In genomic region chr7:5045558-5046396, GRCh38 we compare ENCODE assay signal across 8 cellular contexts. TPM values are rescaled to one million over a fixed set of nuclear protein-coding genes. Genes with fewer than 3 reads are reported as not detected.
A peak's percentile ranks its signal among the peaks of the same experiment; 100 is the strongest.
DNase-seq lines count a peak whose midpoint lies in the region; ATAC-seq and TF ChIP-seq lines count a peak whose summit lies in the region.

RBAK (plus strand) TSS chr7:5045860; CDS start chr7:5048077, 2,217 bp downstream.

- H3K4me1 ChIP-seq in GM23248 (ENCODE audit: insufficient read depth) (0 out of 2 replicates have a peak, but pooled peaks cover 3% of the 10 kb centered on the region), Karpas-422 (ENCODE audit: low read length) (peaks cover 4% of the 10 kb centered on the region), fibroblast of lung (ENCODE audit: control insufficient read depth, extremely low read depth, insufficient read depth, low read length) (no peaks in the 10 kb centered on the region)
- peaks cover 4 to 7% of the 10 kb centered on the region in 2 donors for H3K4me1 ChIP-seq in naive thymus-derived CD4-positive, alpha-beta T cell (ENCODE audit: control insufficient read depth in 2 of 2, insufficient read depth in 2 of 2, low read length in 2 of 2)

- intact Hi-C loops in activated T-helper 1 cell treated with anti-CD3 and anti-CD28 coated beads, Interleukin-12 subunit alpha, Interleukin-12 subunit beta, Interleukin-2, Interleukin-4 antibody, amounts not matched to agents 30 ng/mL and 10 ng/mL and 1 ng/mL, durations not matched to agents 14 hours and 24 hours and 36 hours (cut with micrococcal nuclease): loop anchor here (1.0 to 5.0 kb wide), 4 partner anchors 71 to 377 kb away; partner anchors contain the start of genes AP5Z1, FOXK1 and TNRC18
- intact Hi-C loops in naive thymus-derived CD4-positive, alpha-beta T cell (cut with micrococcal nuclease): loop anchor here (1.0 to 5.0 kb wide), 7 partner anchors 72 to 404 kb away; partner anchors contain the start of genes AP5Z1 (in 2 of the 2), FOXK1 (in 2 of the 2) and WIPI2 (in 1 of the 2)

- peak within 1 kb of the TSS; percentile 99 for H2AFZ ChIP-seq in GM23248
- 0 out of 2 replicates have a peak within 1 kb of the TSS, but pooled peaks have one; percentile 21 for H2AFZ ChIP-seq in Karpas-422 (ENCODE audit: low read length)
- H2AFZ ChIP-seq in fibroblast of lung (ENCODE audit: low read length): peak within 1 kb of the TSS; percentile 87

- H3K27ac ChIP-seq in GM23248 (peak within 1 kb of the TSS; percentile 78), Karpas-422 (ENCODE audit: low read length) (peak within 1 kb of the TSS; percentile 58), fibroblast of lung (ENCODE audit: insufficient read depth, low read length) (peak within 1 kb of the TSS; percentile 77)
- peak within 1 kb of the TSS; percentile 95 for H3K27ac ChIP-seq in naive thymus-derived CD4-positive, alpha-beta T cell (ENCODE audit: low read depth, low read length)

- peak within 1 kb of the TSS; percentile 81 for H3K4me2 ChIP-seq in GM23248 (ENCODE audit: unreplicated experiment)
- H3K4me2 ChIP-seq in Karpas-422 (ENCODE audit: low read depth, low read length, poor library complexity, severe bottlenecking): peak within 1 kb of the TSS; percentile 77
- peak within 1 kb of the TSS; percentile 82 for H3K4me2 ChIP-seq in fibroblast of lung (ENCODE audit: extremely low read depth, insufficient read depth, low read length)

- peaks cover 48% of the 10 kb centered on the region for H3K36me3 Mint-ChIP-seq in activated T-helper 1 cell treated with anti-CD3 and anti-CD28 coated beads, Interleukin-12 subunit alpha, Interleukin-12 subunit beta, Interleukin-2, Interleukin-4 antibody, amounts not matched to agents 30 ng/mL and 10 ng/mL and 1 ng/mL, durations not matched to agents 14 hours and 24 hours and 36 hours (ENCODE audit: low read depth)
- peaks cover 0 to 50% (median 26%) of the 10 kb centered on the region in 5 donors for H3K36me3 Mint-ChIP-seq in naive thymus-derived CD4-positive, alpha-beta T cell
- peaks cover 31% of the 10 kb centered on the region for H3K36me3 Mint-ChIP-seq in stimulated activated memory B cell treated with anti-CD40 and anti-IgM and Interleukin-4, amounts not matched to agents 10 μg/mL and 1 μg/mL and 100 μg/mL, for 72 hours

- CTCF ChIA-PET in naive thymus-derived CD4-positive, alpha-beta T cell (lab: Charles Lee): interaction anchor here (0.7 kb wide), 1 partner anchor 247 kb away, joined by 3 read pairs; no protein-coding TSS in a partner anchor

- peak within 1 kb of the TSS; percentile 99 for H3K9ac ChIP-seq in GM23248
- H3K9ac ChIP-seq in Karpas-422 (ENCODE audit: low read length): peak within 1 kb of the TSS; percentile 96
- H3K9ac ChIP-seq in fibroblast of lung (ENCODE audit: insufficient read depth, low read length): peak within 1 kb of the TSS; percentile 87

- H3F3A ChIP-seq in GM23248 (ENCODE audit: insufficient read depth): no peaks in the 10 kb centered on the region

- peak; percentile 100 for ATAC-seq in naive thymus-derived CD4-positive, alpha-beta T cell
- ATAC-seq in stimulated activated memory B cell treated with anti-CD40 and anti-IgM and Interleukin-4, amounts not matched to agents 10 μg/mL and 1 μg/mL and 100 μg/mL, for 72 hours: peak; percentile 100

- H3K9me2 ChIP-seq in GM23248 (ENCODE audit: insufficient read depth) (no peaks in the 10 kb centered on the region), Karpas-422 (replicated peaks; ENCODE audit: insufficient read depth, low read length) (no peaks in the 10 kb centered on the region)

- no peak for TF ChIP-seq CTCF in fibroblast of lung (conservative IDR thresholded peaks at IDR 0.05 in 1 of 2, IDR thresholded peaks at IDR 0.05 in 1 of 2; ENCODE audit: low read depth in 1 of 2, low read length in 2 of 2)

- H3K27me3 ChIP-seq in GM23248 (replicated peaks; ENCODE audit: insufficient read depth) (no peaks in the 10 kb centered on the region), Karpas-422 (ENCODE audit: low read length) (no peaks in the 10 kb centered on the region), fibroblast of lung (ENCODE audit: control insufficient read depth, insufficient read depth, low read length) (no peaks in the 10 kb centered on the region)
- no peaks in the 10 kb centered on the region for H3K27me3 ChIP-seq in naive thymus-derived CD4-positive, alpha-beta T cell (ENCODE audit: control insufficient read depth in 2 of 2, insufficient read depth in 2 of 2, low read length in 2 of 2)

- H4K20me1 ChIP-seq in GM23248 (ENCODE audit: insufficient read depth) (no peaks in the 10 kb centered on the region), Karpas-422 (ENCODE audit: insufficient read depth, low read depth, low read length) (no peaks in the 10 kb centered on the region), fibroblast of lung (ENCODE audit: control insufficient read depth, extremely low read depth, insufficient read depth, low read length) (no peaks in the 10 kb centered on the region)

- H3K27ac Mint-ChIP-seq in activated T-helper 1 cell treated with anti-CD3 and anti-CD28 coated beads, Interleukin-12 subunit alpha, Interleukin-12 subunit beta, Interleukin-2, Interleukin-4 antibody, amounts not matched to agents 30 ng/mL and 10 ng/mL and 1 ng/mL, durations not matched to agents 14 hours and 24 hours and 36 hours: peak within 1 kb of the TSS; percentile 88
- H3K27ac Mint-ChIP-seq in naive thymus-derived CD4-positive, alpha-beta T cell: peak within 1 kb of the TSS; percentile 82 to 97 (median 92)
- peak within 1 kb of the TSS; percentile 96 for H3K27ac Mint-ChIP-seq in stimulated activated memory B cell treated with anti-CD40 and anti-IgM and Interleukin-4, amounts not matched to agents 10 μg/mL and 1 μg/mL and 100 μg/mL, for 72 hours

- H3K4me3 ChIP-seq in GM23248: peak within 1 kb of the TSS; percentile 93
- H3K4me3 ChIP-seq in Karpas-422 (ENCODE audit: low read length): peak within 1 kb of the TSS; percentile 93
- peak within 1 kb of the TSS; percentile 68 to 81 (median 78) for H3K4me3 ChIP-seq in fibroblast of lung (replicated peaks in 1 of 4; ENCODE audit: control extremely low read depth in 1 of 4, insufficient read depth in 1 of 4, low read depth in 3 of 4, low read length in 4 of 4)
- H3K4me3 ChIP-seq in naive thymus-derived CD4-positive, alpha-beta T cell (ENCODE audit: low read length): peak within 1 kb of the TSS; percentile 76

- POLR2A ChIA-PET in naive thymus-derived CD4-positive, alpha-beta T cell (lab: Charles Lee): interaction anchor here (0.6 to 1.8 kb wide), 3 partner anchors 66 to 404 kb away, joined by 3 to 8 read pairs (median 5); no protein-coding TSS in a partner anchor

- in situ Hi-C loops in GM23248 (cut with MboI): no loop called here

- H3K27me3 Mint-ChIP-seq in activated T-helper 1 cell treated with anti-CD3 and anti-CD28 coated beads, Interleukin-12 subunit alpha, Interleukin-12 subunit beta, Interleukin-2, Interleukin-4 antibody, amounts not matched to agents 30 ng/mL and 10 ng/mL and 1 ng/mL, durations not matched to agents 14 hours and 24 hours and 36 hours (ENCODE audit: insufficient read depth): no peaks in the 10 kb centered on the region
- peaks cover 0 to 2% (median 0%) of the 10 kb centered on the region in 5 donors for H3K27me3 Mint-ChIP-seq in naive thymus-derived CD4-positive, alpha-beta T cell
- no peaks in the 10 kb centered on the region for H3K27me3 Mint-ChIP-seq in stimulated activated memory B cell treated with anti-CD40 and anti-IgM and Interleukin-4, amounts not matched to agents 10 μg/mL and 1 μg/mL and 100 μg/mL, for 72 hours

- DNase-seq in Daoy (ENCODE audit: low read depth) (peak; percentile 99), GM23248 (peak; percentile 97), Karpas-422 (peak; percentile 98), RPMI7951 (ENCODE audit: low read depth) (peak; percentile 95), fibroblast of lung (ENCODE audit: low read depth in 2 of 2) (peak; percentile 93 to 95)
- peak; percentile 87 for DNase-seq in activated T-helper 1 cell treated with anti-CD3 and anti-CD28 coated beads, Interleukin-12 subunit alpha, Interleukin-12 subunit beta, Interleukin-2, Interleukin-4 antibody, amounts not matched to agents 30 ng/mL and 10 ng/mL and 1 ng/mL, durations not matched to agents 14 hours and 24 hours and 36 hours (ENCODE audit: low spot score)
- peak; percentile 74 to 91 (median 86) for DNase-seq in naive thymus-derived CD4-positive, alpha-beta T cell

- peaks cover 22% of the 10 kb centered on the region for H3K9me3 Mint-ChIP-seq in activated T-helper 1 cell treated with anti-CD3 and anti-CD28 coated beads, Interleukin-12 subunit alpha, Interleukin-12 subunit beta, Interleukin-2, Interleukin-4 antibody, amounts not matched to agents 30 ng/mL and 10 ng/mL and 1 ng/mL, durations not matched to agents 14 hours and 24 hours and 36 hours
- peaks cover 0 to 20% (median 5%) of the 10 kb centered on the region in 11 donors for H3K9me3 Mint-ChIP-seq in naive thymus-derived CD4-positive, alpha-beta T cell
- H3K9me3 Mint-ChIP-seq in stimulated activated memory B cell treated with anti-CD40 and anti-IgM and Interleukin-4, amounts not matched to agents 10 μg/mL and 1 μg/mL and 100 μg/mL, for 72 hours: no peaks in the 10 kb centered on the region

- H3K36me3 ChIP-seq in GM23248 (ENCODE audit: low read depth) (peaks cover 12% of the 10 kb centered on the region; the same call in 1 of the 2 replicates), Karpas-422 (ENCODE audit: insufficient read depth, low read length) (peaks cover 29% of the 10 kb centered on the region), fibroblast of lung (ENCODE audit: control insufficient read depth, insufficient read depth, low read length) (peaks cover 2% of the 10 kb centered on the region)
- H3K36me3 ChIP-seq in naive thymus-derived CD4-positive, alpha-beta T cell (ENCODE audit: control insufficient read depth in 2 of 3, insufficient read depth in 3 of 3, low read length in 3 of 3): peaks cover 0 to 21% (median 4%) of the 10 kb centered on the region in 3 experiments

- peaks cover 48% of the 10 kb centered on the region for H3K79me2 ChIP-seq in GM23248 (ENCODE audit: insufficient read depth)
- peaks cover 36% of the 10 kb centered on the region for H3K79me2 ChIP-seq in Karpas-422 (ENCODE audit: low read length)
- peaks cover 11% of the 10 kb centered on the region for H3K79me2 ChIP-seq in fibroblast of lung (ENCODE audit: control insufficient read depth, insufficient read depth, low read length)

- WGBS in GM23248 (ENCODE audit: low coverage in 1 of 2, low lambda C conversion rate in 2 of 2, missing lambda C conversion rate in 2 of 2), 2 experiments: 1 to 2% methylated on average over 42 to 69 of the region's 69 CpGs

- H3K9me3 ChIP-seq in GM23248 (ENCODE audit: low read depth) (no peaks in the 10 kb centered on the region), Karpas-422 (ENCODE audit: low read length) (peaks cover 2% of the 10 kb centered on the region), fibroblast of lung (ENCODE audit: control insufficient read depth, insufficient read depth, low read depth, low read length) (no peaks in the 10 kb centered on the region)
- H3K9me3 ChIP-seq in naive thymus-derived CD4-positive, alpha-beta T cell (ENCODE audit: control insufficient read depth in 2 of 3, low read length in 3 of 3): no peaks in the 10 kb centered on the region

- peak within 1 kb of the TSS; percentile 89 for H3K4me3 Mint-ChIP-seq in activated T-helper 1 cell treated with anti-CD3 and anti-CD28 coated beads, Interleukin-12 subunit alpha, Interleukin-12 subunit beta, Interleukin-2, Interleukin-4 antibody, amounts not matched to agents 30 ng/mL and 10 ng/mL and 1 ng/mL, durations not matched to agents 14 hours and 24 hours and 36 hours
- H3K4me3 Mint-ChIP-seq in naive thymus-derived CD4-positive, alpha-beta T cell: peak within 1 kb of the TSS; percentile 92 to 98 (median 96)
- H3K4me3 Mint-ChIP-seq in stimulated activated memory B cell treated with anti-CD40 and anti-IgM and Interleukin-4, amounts not matched to agents 10 μg/mL and 1 μg/mL and 100 μg/mL, for 72 hours: peak within 1 kb of the TSS; percentile 94

- peaks cover 24% of the 10 kb centered on the region for H3K4me1 Mint-ChIP-seq in activated T-helper 1 cell treated with anti-CD3 and anti-CD28 coated beads, Interleukin-12 subunit alpha, Interleukin-12 subunit beta, Interleukin-2, Interleukin-4 antibody, amounts not matched to agents 30 ng/mL and 10 ng/mL and 1 ng/mL, durations not matched to agents 14 hours and 24 hours and 36 hours (ENCODE audit: low read depth)
- peaks cover 16 to 57% (median 51%) of the 10 kb centered on the region in 7 donors for H3K4me1 Mint-ChIP-seq in naive thymus-derived CD4-positive, alpha-beta T cell
- peaks cover 25% of the 10 kb centered on the region for H3K4me1 Mint-ChIP-seq in stimulated activated memory B cell treated with anti-CD40 and anti-IgM and Interleukin-4, amounts not matched to agents 10 μg/mL and 1 μg/mL and 100 μg/mL, for 72 hours

RNA-seq across cellular contexts. Expression of gene RBAK, which starts in this region (rescaled TPM):
- total RNA-seq in Daoy (2014; rRNA removed; shearing (Covaris generic)): 8.0 and 9.7 TPM in 2 replicates
- total RNA-seq in GM23248 (2014; rRNA removed; shearing (Covaris generic)): 8.4 and 10.6 TPM in 2 replicates
- 4.6 and 5.1 TPM in 2 replicates for polyA plus RNA-seq in GM23248 (2016; fragmentation: Nextera tagmentation; extraction: Ambion mirVana)
- 12.3 and 24.5 TPM in 2 replicates for total RNA-seq in Karpas-422 (2014; rRNA removed; shearing (Covaris generic); ENCODE audit: low replicate concordance)
- total RNA-seq in RPMI7951 (2014; rRNA removed; shearing (Covaris generic)): 7.7 and 9.7 TPM in 2 replicates
- 12.5 and 13.0 TPM in 2 replicates for total RNA-seq in activated T-helper 1 cell treated with anti-CD3 and anti-CD28 coated beads, Interleukin-12 subunit alpha, Interleukin-12 subunit beta, Interleukin-2, Interleukin-4 antibody, amounts not matched to agents 30 ng/mL and 10 ng/mL and 1 ng/mL, durations not matched to agents 14 hours and 24 hours and 36 hours
- total RNA-seq in fibroblast of lung: 6.9 TPM in 2 replicates
- polyA plus RNA-seq in fibroblast of lung: 3.0 and 4.3 TPM in 2 replicates
- polyA plus RNA-seq in fibroblast of lung (2012): 3.1 and 4.2 TPM in 2 replicates
- 0.63 and 1.3 TPM in 2 replicates for polyA minus RNA-seq in fibroblast of lung (ENCODE audit: low replicate concordance)
- total RNA-seq in naive thymus-derived CD4-positive, alpha-beta T cell: 10 to 100 TPM; 11.8 to 21.8 (median 17.5) TPM
- polyA plus RNA-seq in naive thymus-derived CD4-positive, alpha-beta T cell: 1 to 10 TPM; 4.1 to 4.8 TPM

Comparison
In these comparisons a context has a peak if more than half of its experiments do, and no peak if none do; other contexts are left out.
1. Peak in every context shown above with its lines: DNase-seq, ATAC-seq, H3K4me3 ChIP-seq and H3K27ac ChIP-seq.
2. H2AFZ ChIP-seq: peak in every context shown above with its lines; median percentile 99 in GM23248; 87 in fibroblast of lung; 21 in Karpas-422.